In the genomic region with DNA sequence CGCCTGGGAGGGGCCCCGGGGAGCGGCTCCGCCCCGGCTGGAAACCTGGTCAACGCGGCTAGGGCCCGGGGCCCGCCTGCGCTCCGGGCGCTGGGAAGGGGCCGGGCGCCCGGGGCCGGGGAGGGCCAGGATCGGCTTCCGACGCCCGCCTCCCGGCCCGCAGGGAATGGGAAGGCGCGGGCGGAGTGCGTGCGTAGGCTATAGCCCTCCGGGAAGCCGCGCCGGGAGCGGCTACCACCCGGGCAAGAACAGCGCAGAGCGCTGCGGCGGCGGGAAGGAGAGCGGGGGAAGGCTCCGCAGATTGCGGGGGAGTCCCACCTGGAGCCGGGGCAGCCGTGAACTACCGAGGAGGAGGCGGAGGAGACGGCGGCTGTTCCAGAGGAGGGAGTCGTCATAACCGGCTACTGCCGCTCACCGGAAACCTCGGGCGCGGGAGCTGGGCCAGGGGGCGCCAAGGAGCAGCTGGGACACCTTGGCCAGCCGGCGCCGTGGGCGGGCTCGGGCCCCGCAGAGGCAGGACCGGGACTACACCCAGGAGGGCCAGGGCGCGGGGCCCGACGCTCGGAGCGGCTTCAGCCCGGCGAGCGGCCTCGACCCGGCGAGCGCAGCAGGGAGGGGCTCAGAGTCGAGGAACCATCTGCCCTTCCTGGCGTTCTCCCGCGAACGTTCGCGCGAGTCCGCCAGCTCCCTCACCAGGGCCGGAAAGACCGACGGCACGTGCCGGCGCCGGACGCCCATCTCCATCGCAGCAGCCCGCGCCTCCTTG, we compare ENCODE assay signal across 8 cellular contexts. TPM values are rescaled to one million over a fixed set of nuclear protein-coding genes. Genes with fewer than 3 reads are reported as not detected.
A peak's percentile ranks its signal among the peaks of the same experiment; 100 is the strongest.
DNase-seq lines count a peak whose midpoint lies in the region; ATAC-seq and TF ChIP-seq lines count a peak whose summit lies in the region.

A gene (minus strand): TSS at position 429 of the 766 bp plus-strand sequence. CDS start 3,838 bp downstream, outside the sequence.

- peak within 1 kb of the TSS; percentile 80 for H3K4me3 Mint-ChIP-seq in activated CD4-positive, alpha-beta T cell treated with anti-CD3 and anti-CD28 coated beads, Interleukin-2, amount 10 ng/mL, durations not matched to agents 7 days and 5 days

- H3K9me3 ChIP-seq in left lung, result no peaks in the 10 kb centered on the region

- POLR2A ChIA-PET in activated CD4-positive, alpha-beta T cell treated with anti-CD3 and anti-CD28 coated beads, Interleukin-2, amount 10 ng/mL, durations not matched to agents 7 days and 5 days (lab: Charles Lee), result no interaction called here

- DNase-seq in AG09319 (ENCODE audit: extremely low read depth, low read depth), result peak; percentile 77
- peak; percentile 63 for DNase-seq in NCI-H510A treated with DMSO at 0.1 percent for 48 hours (lab: John Stamatoyannopoulos, UW)
- peak; percentile 80 for DNase-seq in activated CD4-positive, alpha-beta T cell treated with anti-CD3 and anti-CD28 coated beads, Interleukin-2, amount 10 ng/mL, durations not matched to agents 7 days and 5 days
- DNase-seq in cortex of kidney (lab: John Stamatoyannopoulos, UW), result peak; percentile 25
- peak; percentile 90 to 98 for DNase-seq in left lung
- peak; percentile 81 for DNase-seq in stimulated activated CD4-positive, alpha-beta T cell treated with anti-CD3 and anti-CD28 coated beads, Interleukin-4, amount 100 ng/mL, for 24 hours

- peak within 1 kb of the TSS; percentile 71 for H3K4me3 ChIP-seq in left lung

- peaks cover 0 to 12% of the 10 kb centered on the region in 2 donors for H3K36me3 ChIP-seq in left lung

- H3K4me1 Mint-ChIP-seq in activated CD4-positive, alpha-beta T cell treated with anti-CD3 and anti-CD28 coated beads, Interleukin-2, amount 10 ng/mL, durations not matched to agents 7 days and 5 days, result peaks cover 29% of the 10 kb centered on the region

- ATAC-seq in GM18867 (IDR thresholded peaks at IDR 0.05; ENCODE audit: unreplicated experiment) (peak; percentile 76), HG03097 (IDR thresholded peaks at IDR 0.05; ENCODE audit: low FRiP score, unreplicated experiment) (peak; percentile 81), left lung (peak; percentile 93)

- H3K4me1 ChIP-seq in left lung, result peaks cover 3 to 38% of the 10 kb centered on the region in 2 donors

- TF ChIP-seq CTCF in AG09319 (IDR thresholded peaks at IDR 0.05; ENCODE audit: low read depth, low read length) (peak; percentile 64), left lung (IDR thresholded peaks at IDR 0.05) (peak; percentile 42 to 51)

- intact Hi-C loops in left lung (cut with DNase I), result no loop called here

- no peaks in the 10 kb centered on the region for H3K27me3 ChIP-seq in left lung

- H3K36me3 Mint-ChIP-seq in activated CD4-positive, alpha-beta T cell treated with anti-CD3 and anti-CD28 coated beads, Interleukin-2, amount 10 ng/mL, durations not matched to agents 7 days and 5 days (ENCODE audit: low read depth), result peaks cover 20% of the 10 kb centered on the region

- H3K9me3 Mint-ChIP-seq in activated CD4-positive, alpha-beta T cell treated with anti-CD3 and anti-CD28 coated beads, Interleukin-2, amount 10 ng/mL, durations not matched to agents 7 days and 5 days, result no peaks in the 10 kb centered on the region

- peak within 1 kb of the TSS; percentile 96 to 98 for H3K27ac ChIP-seq in left lung

- peak within 1 kb of the TSS; percentile 93 for H3K27ac Mint-ChIP-seq in activated CD4-positive, alpha-beta T cell treated with anti-CD3 and anti-CD28 coated beads, Interleukin-2, amount 10 ng/mL, durations not matched to agents 7 days and 5 days

- CTCF ChIA-PET in activated CD4-positive, alpha-beta T cell treated with anti-CD3 and anti-CD28 coated beads, Interleukin-2, amount 10 ng/mL, durations not matched to agents 7 days and 5 days (lab: Charles Lee), result interaction anchor here (0.6 to 1.9 kb wide), 14 partner anchors 11 to 316 kb away, joined by 3 to 11 read pairs (median 4); no protein-coding TSS in a partner anchor

- H3K27me3 Mint-ChIP-seq in activated CD4-positive, alpha-beta T cell treated with anti-CD3 and anti-CD28 coated beads, Interleukin-2, amount 10 ng/mL, durations not matched to agents 7 days and 5 days, result no peaks in the 10 kb centered on the region

RNA-seq across cellular contexts. Expression of the gene that starts here (rescaled TPM):
- total RNA-seq in activated CD4-positive, alpha-beta T cell treated with anti-CD3 and anti-CD28 coated beads, Interleukin-2, amount 10 ng/mL, durations not matched to agents 7 days and 5 days, result 10 to 100 TPM; 11.3 to 14.7 TPM
- total RNA-seq in left lung, result 10 to 100 TPM; 27.9 to 32.6 TPM

Comparison
In these comparisons a context has a peak if more than half of its experiments do, and no peak if none do; other contexts are left out.
1. Peak in every context shown above with its lines: DNase-seq, ATAC-seq, H3K4me3 ChIP-seq and H3K27ac ChIP-seq.
2. DNase-seq: peak in every context shown above with its lines; median percentile 94 in left lung; 81 in stimulated activated CD4-positive, alpha-beta T cell treated with anti-CD3 and anti-CD28 coated beads, Interleukin-4, amount 100 ng/mL, for 24 hours; 80 in activated CD4-positive, alpha-beta T cell treated with anti-CD3 and anti-CD28 coated beads, Interleukin-2, amount 10 ng/mL, durations not matched to agents 7 days and 5 days; 77 in AG09319; 63 in NCI-H510A treated with DMSO at 0.1 percent for 48 hours; 25 in cortex of kidney.